18 cellular contexts compared by ENCODE assay signal in genomic region chr1:10108948-10109347, GRCh38.
DNase-seq lines count a peak whose midpoint lies in the region; ATAC-seq, FAIRE-seq and TF ChIP-seq lines count a peak whose summit lies in the region.
"Had no signal": no experiment of that assay in that cellular context is flagged by ENCODE, and none has a peak within 500 bp of the region (broad histone marks: within the 10 kb centered on the region; RNA-seq: fewer than 3 reads in every experiment).

No MANE protein-coding gene starts in this region.

- peaks cover 71% of the 10 kb centered on the region for H3K36me3 Mint-ChIP-seq in endodermal cell (ENCODE audit: low read depth)

- H3K27me3 Mint-ChIP-seq in endodermal cell (ENCODE audit: insufficient read depth): no peaks in the 10 kb centered on the region
- H3K27me3 Mint-ChIP-seq: activated CD4-positive, alpha-beta T cell treated with anti-CD3 and anti-CD28 coated beads for 36 hours; naive thymus-derived CD8-positive, alpha-beta T cell had no signal

- no peak overlapping the region for H3K4me3 Mint-ChIP-seq in endodermal cell
- H3K4me3 Mint-ChIP-seq: activated CD4-positive, alpha-beta T cell treated with anti-CD3 and anti-CD28 coated beads for 36 hours; activated T-cell treated with anti-CD3 and anti-CD28 coated beads, Interleukin-2, amount 50 U/mL, for 4 hours; naive thymus-derived CD8-positive, alpha-beta T cell had no signal

- no peak for FAIRE-seq in D721Med (lab: Jason Lieb, UNC)
- FAIRE-seq: islet of Langerhans had no signal

- H3K4me3 ChIP-seq in HUES64 (ENCODE audit: low read length) (no peak overlapping the region), endodermal cell (ENCODE audit: low read length) (no peak overlapping the region), mesodermal cell (ENCODE audit: extremely low read depth, insufficient read depth, low read length, poor library complexity, severe bottlenecking) (no peak overlapping the region), stomach (no peak overlapping the region)
- H3K4me3 ChIP-seq: spleen, upper lobe of right lung had no signal

- no peak overlapping the region for H3K27ac Mint-ChIP-seq in endodermal cell
- H3K27ac Mint-ChIP-seq: activated CD4-positive, alpha-beta T cell treated with anti-CD3 and anti-CD28 coated beads for 36 hours had no signal

- intact Hi-C loops in stomach (cut with DNase I; ENCODE audit: low total_unique reads): no loop called here

- H3K27ac ChIP-seq in HUES64 (ENCODE audit: low read depth, low read length): peak overlapping the region; percentile 78; the same call in 1 of the 2 replicates
- H3K27ac ChIP-seq in endodermal cell (ENCODE audit: low read depth, low read length): peak overlapping the region; percentile 34
- H3K27ac ChIP-seq in mesodermal cell (ENCODE audit: low read depth, low read length, severe bottlenecking): peak overlapping the region; percentile 85
- peak overlapping the region in 4 of 5 donors; percentile 43 to 73 (median 66) for H3K27ac ChIP-seq in stomach
- H3K27ac ChIP-seq: foreskin keratinocyte, spleen, upper lobe of right lung had no signal

- DNase-seq in endodermal cell: no peak
- DNase-seq in stomach: no peak
- DNase-seq in HUDEP-2 (lab: John Stamatoyannopoulos, UW; ENCODE audit: unreplicated experiment in 76 of 76): no peak
- no peak for DNase-seq in NCI-H2107 (lab: John Stamatoyannopoulos, UW)
- DNase-seq in D721Med (ENCODE audit: insufficient read length, low spot score): no peak
- DNase-seq: activated CD4-positive, alpha-beta T cell treated with anti-CD3 and anti-CD28 coated beads for 36 hours; activated T-cell treated with anti-CD3 and anti-CD28 coated beads, Interleukin-2, amount 50 U/mL, for 4 hours; DMS53; naive thymus-derived CD8-positive, alpha-beta T cell; NCI-H1105; spleen; T-helper 2 cell; upper lobe of right lung had no signal

- no peak for ATAC-seq in GM18909 (IDR thresholded peaks at IDR 0.05; ENCODE audit: poor library complexity, unreplicated experiment)
- ATAC-seq: activated CD4-positive, alpha-beta T cell treated with anti-CD3 and anti-CD28 coated beads for 36 hours; activated T-cell treated with anti-CD3 and anti-CD28 coated beads, Interleukin-2, amount 50 U/mL, for 4 hours; naive thymus-derived CD8-positive, alpha-beta T cell had no signal

- no peak for TF ChIP-seq EP300 in stomach (IDR thresholded peaks at IDR 0.05)

- TF ChIP-seq POLR2A in stomach (IDR thresholded peaks at IDR 0.05): no peak

- no peaks in the 10 kb centered on the region for H3K27me3 ChIP-seq in HUES64 (ENCODE audit: insufficient read depth, low read length)
- no peaks in the 10 kb centered on the region for H3K27me3 ChIP-seq in endodermal cell (ENCODE audit: control insufficient read depth, insufficient read depth, low read length, poor library complexity, severe bottlenecking)
- no peaks in the 10 kb centered on the region for H3K27me3 ChIP-seq in stomach
- H3K27me3 ChIP-seq: foreskin keratinocyte, spleen, upper lobe of right lung had no signal

- H3K9ac ChIP-seq in HUES64 (ENCODE audit: low read depth, low read length) (no peak overlapping the region), endodermal cell (ENCODE audit: extremely low read depth, low read length, poor library complexity, severe bottlenecking) (no peak overlapping the region)

- WGBS in HUES64: 91% methylated on average over 7 of the region's 7 CpGs
- WGBS in endodermal cell (ENCODE audit: insufficient coverage in 1 of 2, insufficient read length in 1 of 2), 2 experiments: 89 to 90% methylated on average over 6 to 7 of the region's 7 CpGs
- WGBS in mesodermal cell (ENCODE audit: insufficient coverage in 2 of 2), 2 experiments: 89% methylated on average over 6 of the region's 7 CpGs
- WGBS in stomach, 5 donors: 60 to 91% (median 75%) methylated on average over 7 of the region's 7 CpGs

- H3K9me3 Mint-ChIP-seq in endodermal cell: no peaks in the 10 kb centered on the region
- H3K9me3 Mint-ChIP-seq: activated T-cell treated with anti-CD3 and anti-CD28 coated beads, Interleukin-2, amount 50 U/mL, for 4 hours; naive thymus-derived CD8-positive, alpha-beta T cell had no signal

- TF ChIP-seq CTCF in endodermal cell (conservative IDR thresholded peaks at IDR 0.05) (no peak), stomach (IDR thresholded peaks at IDR 0.05) (no peak), D721Med (IDR thresholded peaks at IDR 0.05; ENCODE audit: insufficient read depth, missing control alignments) (no peak)

- peaks cover 2% of the 10 kb centered on the region for H3K4me1 Mint-ChIP-seq in endodermal cell
- H3K4me1 Mint-ChIP-seq: activated CD4-positive, alpha-beta T cell treated with anti-CD3 and anti-CD28 coated beads for 36 hours; naive thymus-derived CD8-positive, alpha-beta T cell had no signal

- peaks cover 61% of the 10 kb centered on the region for H3K36me3 ChIP-seq in HUES64 (ENCODE audit: insufficient read depth, low read length)
- peaks cover 49% of the 10 kb centered on the region for H3K36me3 ChIP-seq in endodermal cell (ENCODE audit: control insufficient read depth, insufficient read depth, low read length)
- H3K36me3 ChIP-seq in mesodermal cell (ENCODE audit: control insufficient read depth, insufficient read depth, low read length): peaks cover 45% of the 10 kb centered on the region
- peaks cover 31 to 97% (median 86%) of the 10 kb centered on the region in 4 donors for H3K36me3 ChIP-seq in stomach

- H3K9me3 ChIP-seq in HUES64 (ENCODE audit: insufficient read depth, low read depth, low read length): no peaks in the 10 kb centered on the region
- H3K9me3 ChIP-seq in endodermal cell (ENCODE audit: control insufficient read depth, low read length): no peaks in the 10 kb centered on the region
- no peaks in the 10 kb centered on the region for H3K9me3 ChIP-seq in mesodermal cell (ENCODE audit: control insufficient read depth, low read length)
- no peaks in the 10 kb centered on the region for H3K9me3 ChIP-seq in stomach
- H3K9me3 ChIP-seq: spleen, upper lobe of right lung had no signal

- peaks cover 3% of the 10 kb centered on the region; the same call in 1 of the 2 replicates for H3K4me1 ChIP-seq in HUES64 (ENCODE audit: insufficient read depth, low read length)
- no peaks in the 10 kb centered on the region for H3K4me1 ChIP-seq in endodermal cell (ENCODE audit: control insufficient read depth, insufficient read depth, low read length)
- H3K4me1 ChIP-seq in mesodermal cell (ENCODE audit: control insufficient read depth, insufficient read depth, low read length, poor library complexity, severe bottlenecking): peaks cover 23% of the 10 kb centered on the region
- peaks cover 0 to 25% (median 7%) of the 10 kb centered on the region in 4 donors for H3K4me1 ChIP-seq in stomach
- H3K4me1 ChIP-seq: upper lobe of right lung had no signal

Comparison
In these comparisons a context has a peak if more than half of its experiments do, and no peak if none do; other contexts are left out.
1. H3K27ac ChIP-seq: peak in every context shown above with its lines; median percentile 85 in mesodermal cell; 78 in HUES64; 66 in stomach; 34 in endodermal cell.